Comparison of ENCODE assay signal across 8 cellular contexts in the genomic region with DNA sequence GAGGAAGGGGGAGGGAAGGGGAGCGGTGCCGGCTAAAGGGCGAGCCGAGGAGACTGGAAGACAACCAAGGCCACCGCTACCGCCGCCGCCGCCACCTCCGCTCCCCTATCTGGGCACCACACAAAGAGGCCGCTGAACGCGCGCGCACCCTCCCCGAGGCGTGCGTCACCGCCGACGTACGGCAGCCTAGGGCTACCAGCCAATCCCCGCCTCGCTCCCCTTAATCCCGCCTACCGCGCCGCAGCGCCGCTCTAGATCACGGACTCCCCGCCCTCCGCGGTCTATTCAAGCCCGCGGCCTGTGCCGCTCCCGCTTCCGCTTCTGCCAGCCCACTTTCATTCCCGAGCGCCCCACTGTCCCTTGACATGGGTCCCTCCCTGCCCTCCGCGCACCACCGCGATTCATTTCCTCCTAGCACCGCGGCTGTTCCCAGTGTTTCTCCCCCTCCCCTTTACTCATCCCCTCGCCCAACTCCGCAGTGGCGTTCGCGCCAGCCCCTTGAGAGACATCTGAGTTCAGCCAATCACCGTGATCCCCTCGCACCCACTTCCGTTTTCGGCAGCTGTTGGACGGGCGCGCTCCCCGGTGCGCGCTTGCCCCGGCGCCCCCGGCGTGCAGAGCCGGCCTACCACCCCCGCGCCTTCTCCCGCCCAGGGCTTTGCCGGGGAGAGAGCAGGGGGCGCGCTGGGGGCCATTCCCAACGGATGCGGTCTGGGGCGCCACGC. TPM values are rescaled to one million over a fixed set of nuclear protein-coding genes. Genes with fewer than 3 reads are reported as not detected.
DNase-seq lines count a peak whose midpoint lies in the region; ATAC-seq and TF ChIP-seq lines count a peak whose summit lies in the region.

A gene (minus strand): TSS at position 128 of the 725 bp plus-strand sequence. CDS start 297 bp downstream, outside the sequence.

- H3K4me3 ChIP-seq in BLaER1 treated with 17β-estradiol and CSF1 and Interleukin-3, amounts not matched to agents 10 nM and 100 nM: peak within 1 kb of the TSS; percentile 81 to 100 (median 94)
- H3K4me3 ChIP-seq in left lung: peak within 1 kb of the TSS; percentile 74

- H3K4me1 ChIP-seq in BLaER1 treated with 17β-estradiol and CSF1 and Interleukin-3, amounts not matched to agents 10 nM and 100 nM: peaks cover 15 to 27% (median 23%) of the 10 kb centered on the region in 10 experiments
- peaks cover 4 to 36% of the 10 kb centered on the region in 2 donors for H3K4me1 ChIP-seq in left lung

- peak within 1 kb of the TSS; percentile 63 to 96 (median 88) for H3K4me2 ChIP-seq in BLaER1 treated with 17β-estradiol and CSF1 and Interleukin-3, amounts not matched to agents 10 nM and 100 nM

- H3K27me3 Mint-ChIP-seq in activated CD4-positive, alpha-beta T cell treated with anti-CD3 and anti-CD28 coated beads, Interleukin-2, amount 10 ng/mL, durations not matched to agents 7 days and 5 days: no peaks in the 10 kb centered on the region

- peak within 1 kb of the TSS; percentile 93 to 100 (median 100) for H3K9ac ChIP-seq in BLaER1 treated with 17β-estradiol and CSF1 and Interleukin-3, amounts not matched to agents 10 nM and 100 nM

- H3K27ac Mint-ChIP-seq in activated CD4-positive, alpha-beta T cell treated with anti-CD3 and anti-CD28 coated beads, Interleukin-2, amount 10 ng/mL, durations not matched to agents 7 days and 5 days: peak within 1 kb of the TSS; percentile 100

- ATAC-seq in GM19328 (IDR thresholded peaks at IDR 0.05; ENCODE audit: unreplicated experiment) (peak; percentile 72), HG03520 (IDR thresholded peaks at IDR 0.05; ENCODE audit: unreplicated experiment) (peak; percentile 66), left lung (peak; percentile 93)

- peaks cover 43% of the 10 kb centered on the region for H3K36me3 Mint-ChIP-seq in activated CD4-positive, alpha-beta T cell treated with anti-CD3 and anti-CD28 coated beads, Interleukin-2, amount 10 ng/mL, durations not matched to agents 7 days and 5 days (ENCODE audit: low read depth)

- peak in 1 of 2 donors; percentile 19 for TF ChIP-seq CTCF in left lung (IDR thresholded peaks at IDR 0.05)

- DNase-seq in NCI-H69 (lab: John Stamatoyannopoulos, UW): peak; percentile 99
- peak; percentile 96 for DNase-seq in activated CD4-positive, alpha-beta T cell treated with anti-CD3 and anti-CD28 coated beads, Interleukin-2, amount 10 ng/mL, durations not matched to agents 7 days and 5 days
- peak; percentile 96 for DNase-seq in dedifferentiated amniotic fluid mesenchymal stem cell (ENCODE audit: extremely low spot score)
- peak; percentile 97 to 98 for DNase-seq in left lung
- peak; percentile 91 to 92 for DNase-seq in stimulated activated CD4-positive, alpha-beta T cell treated with anti-CD3 and anti-CD28 coated beads, Interleukin-2, amount 100 ng/mL, for 48 hours

- H3K9me3 Mint-ChIP-seq in activated CD4-positive, alpha-beta T cell treated with anti-CD3 and anti-CD28 coated beads, Interleukin-2, amount 10 ng/mL, durations not matched to agents 7 days and 5 days: no peaks in the 10 kb centered on the region

- peaks cover 27% of the 10 kb centered on the region for H3K4me1 Mint-ChIP-seq in activated CD4-positive, alpha-beta T cell treated with anti-CD3 and anti-CD28 coated beads, Interleukin-2, amount 10 ng/mL, durations not matched to agents 7 days and 5 days

- no peaks in the 10 kb centered on the region for H3K9me3 ChIP-seq in BLaER1 treated with 17β-estradiol and CSF1 and Interleukin-3, amounts not matched to agents 10 nM and 100 nM (replicated peaks in 1 of 11)
- no peaks in the 10 kb centered on the region for H3K9me3 ChIP-seq in left lung

- intact Hi-C loops in left lung (cut with DNase I): no loop called here

- peaks cover 38 to 47% (median 45%) of the 10 kb centered on the region in 11 experiments for H4K20me1 ChIP-seq in BLaER1 treated with 17β-estradiol and CSF1 and Interleukin-3, amounts not matched to agents 10 nM and 100 nM

- CTCF ChIA-PET in activated CD4-positive, alpha-beta T cell treated with anti-CD3 and anti-CD28 coated beads, Interleukin-2, amount 10 ng/mL, durations not matched to agents 7 days and 5 days (lab: Charles Lee): interaction anchor here (0.5 to 3.6 kb wide), 7 partner anchors 13 to 150 kb away, joined by 3 to 21 read pairs (median 4); a partner anchor contains a TSS

- H3K27ac ChIP-seq in BLaER1 treated with 17β-estradiol and CSF1 and Interleukin-3, amounts not matched to agents 10 nM and 100 nM: peak within 1 kb of the TSS; percentile 94 to 99 (median 99)
- peak within 1 kb of the TSS; percentile 99 for H3K27ac ChIP-seq in left lung

- peaks cover 0 to 43% (median 27%) of the 10 kb centered on the region in 11 experiments; a peak in 15 of 22 replicates for H3K36me3 ChIP-seq in BLaER1 treated with 17β-estradiol and CSF1 and Interleukin-3, amounts not matched to agents 10 nM and 100 nM
- H3K36me3 ChIP-seq in left lung: no peaks in the 10 kb centered on the region

- no peaks in the 10 kb centered on the region for H3K27me3 ChIP-seq in BLaER1 treated with 17β-estradiol and CSF1 and Interleukin-3, amounts not matched to agents 10 nM and 100 nM
- no peaks in the 10 kb centered on the region for H3K27me3 ChIP-seq in left lung

- POLR2A ChIA-PET in activated CD4-positive, alpha-beta T cell treated with anti-CD3 and anti-CD28 coated beads, Interleukin-2, amount 10 ng/mL, durations not matched to agents 7 days and 5 days (lab: Charles Lee): interaction anchor here (0.6 kb wide), 1 partner anchor 115 kb away, joined by 8 read pairs; no protein-coding TSS in a partner anchor

- peak within 1 kb of the TSS; percentile 95 for H3K4me3 Mint-ChIP-seq in activated CD4-positive, alpha-beta T cell treated with anti-CD3 and anti-CD28 coated beads, Interleukin-2, amount 10 ng/mL, durations not matched to agents 7 days and 5 days

RNA-seq across cellular contexts. Expression of the gene that starts here (rescaled TPM):
- total RNA-seq in activated CD4-positive, alpha-beta T cell treated with anti-CD3 and anti-CD28 coated beads, Interleukin-2, amount 10 ng/mL, durations not matched to agents 7 days and 5 days: 10 to 100 TPM; 26.0 to 31.8 TPM
- 10 to 100 TPM; 22.7 to 24.2 TPM for total RNA-seq in left lung

Comparison
In these comparisons a context has a peak if more than half of its experiments do, and no peak if none do; other contexts are left out.
1. Peak in every context shown above with its lines: DNase-seq, ATAC-seq, H3K4me3 ChIP-seq and H3K27ac ChIP-seq.